In genomic region chr20:35491823-35492222, GRCh38 we compare ENCODE assay signal across 20 cellular contexts. TPM values are rescaled to one million over a fixed set of nuclear protein-coding genes. Genes with fewer than 3 reads are reported as not detected.
DNase-seq lines count a peak whose midpoint lies in the region; ATAC-seq, FAIRE-seq and TF ChIP-seq lines count a peak whose summit lies in the region.
"Had no signal": no experiment of that assay in that cellular context is flagged by ENCODE, and none has a peak within 500 bp of the region (broad histone marks: within the 10 kb centered on the region; RNA-seq: fewer than 3 reads in every experiment).

No MANE protein-coding gene starts in this region.

- H3K36me3 ChIP-seq in DND-41 (ENCODE audit: insufficient read depth, low read length) = peaks cover 89% of the 10 kb centered on the region
- peaks cover 56% of the 10 kb centered on the region for H3K36me3 ChIP-seq in IMR-90 (ENCODE audit: control insufficient read depth, insufficient read depth, low read length)

- no peak overlapping the region for H2BK5ac ChIP-seq in IMR-90 (ENCODE audit: low read depth, low read length, poor library complexity, severe bottlenecking)

- no peaks in the 10 kb centered on the region for H4K20me1 ChIP-seq in DND-41 (ENCODE audit: insufficient read depth, low read length)
- H4K20me1 ChIP-seq in IMR-90 (ENCODE audit: insufficient read depth, low read length) = no peaks in the 10 kb centered on the region

- peaks cover 35 to 64% of the 10 kb centered on the region in 2 donors for H3K36me3 Mint-ChIP-seq in activated naive CD4-positive, alpha-beta T cell treated with anti-CD3 and anti-CD28 coated beads, Interleukin-2, amount 50 U/mL, for 72 hours

- H3K27me3 ChIP-seq in DND-41 (ENCODE audit: insufficient read depth, low read length, poor library complexity) (no peaks in the 10 kb centered on the region), IMR-90 (ENCODE audit: control insufficient read depth, insufficient read depth, low read length) (no peaks in the 10 kb centered on the region)
- H3K27me3 ChIP-seq: hepatocyte had no signal

- TF ChIP-seq RAD21 in IMR-90 (IDR thresholded peaks at IDR 0.05; ENCODE audit: low read length) = no peak

- no peak overlapping the region for H3K18ac ChIP-seq in IMR-90 (ENCODE audit: low read depth, low read length)

- FAIRE-seq in RCC 7860 (lab: Jason Lieb, UNC) = no peak
- FAIRE-seq: K562 had no signal

- H4K91ac ChIP-seq in IMR-90 (ENCODE audit: insufficient read depth, low read depth, low read length) = no peak overlapping the region

- H2BK120ac ChIP-seq in IMR-90 (ENCODE audit: low read depth, low read length) = no peak overlapping the region

- dilution Hi-C loops in IMR-90 (cut with HindIII; ENCODE audit: low sequenced_read_pairs, unreplicated experiment) = no loop called here

- BruUV-seq in IMR-90 (replicated peaks; lab: Mats Ljungman, UMichigan) = no TSS peak

- intact Hi-C loops in IMR-90 (cut with micrococcal nuclease) = no loop called here

- no peak overlapping the region for H3K4ac ChIP-seq in IMR-90 (ENCODE audit: low read depth, low read length)

- H3K4me3 ChIP-seq in DND-41 (ENCODE audit: low read depth in 1 of 2, low read length in 2 of 2) (peak overlapping the region in 1 of 2 experiments; percentile 73; a peak in 1 of 4 replicates), IMR-90 (ENCODE audit: insufficient read depth, low read depth, low read length) (no peak overlapping the region)
- H3K4me3 ChIP-seq: GM23248, hepatocyte, K562 had no signal

- H2AK9ac ChIP-seq in IMR-90 (replicated peaks; ENCODE audit: low read depth, low read length, poor library complexity) = no peak overlapping the region

- CTCF ChIA-PET in IMR-90 (lab: Yijun Ruan, JAX) = no interaction called here

- DNase-seq in DND-41 (no peak), IMR-90 (peak; percentile 18), myocyte (ENCODE audit: low read depth) (peak; percentile 50), AML-193 (lab: John Stamatoyannopoulos, UW) (no peak), activated gamma-delta T cell (lab: John Stamatoyannopoulos, UW) (no peak), NCI-H2227 treated with DMSO at 0.1 percent for 48 hours (lab: John Stamatoyannopoulos, UW) (no peak), RCC 7860 (ENCODE audit: low spot score) (no peak)
- no peak for DNase-seq in activated naive CD4-positive, alpha-beta T cell treated with anti-CD3 and anti-CD28 coated beads, Interleukin-2, amount 50 U/mL, for 72 hours (ENCODE audit: low spot score in 2 of 2)
- DNase-seq: activated CD4-positive, alpha-beta T cell treated with anti-CD3 and anti-CD28 coated beads, Interleukin-2, amount 50 U/mL, for 48 hours; cortex of kidney; GF-D8; GM23248; NCI-H1436; NCI-H524 had no signal

- no peak overlapping the region for H3K23ac ChIP-seq in IMR-90 (ENCODE audit: low read depth, low read length)

- peak overlapping the region; percentile 94 to 100 for H3K27ac Mint-ChIP-seq in activated naive CD4-positive, alpha-beta T cell treated with anti-CD3 and anti-CD28 coated beads, Interleukin-2, amount 50 U/mL, for 72 hours

- H3K9ac ChIP-seq in DND-41 (ENCODE audit: low read depth, low read length) (peak overlapping the region; percentile 76; the same call in 1 of the 2 replicates), IMR-90 (ENCODE audit: low read depth, low read length) (no peak overlapping the region)
- H3K9ac ChIP-seq: GM23248 had no signal

- no peak for TF ChIP-seq POLR2A in IMR-90 (IDR thresholded peaks at IDR 0.05; ENCODE audit: low read depth, low read length)

- POLR2A ChIA-PET in IMR-90 (lab: Charles Lee; ENCODE audit: unreplicated experiment) = no interaction called here

- H2BK20ac ChIP-seq in IMR-90 (ENCODE audit: low read depth, low read length) = no peak overlapping the region

- no peak overlapping the region for H2BK15ac ChIP-seq in IMR-90 (ENCODE audit: low read depth, low read length)

- H3K9me3 Mint-ChIP-seq in activated naive CD4-positive, alpha-beta T cell treated with anti-CD3 and anti-CD28 coated beads, Interleukin-2, amount 50 U/mL, for 72 hours = no peaks in the 10 kb centered on the region

- no peak for TF ChIP-seq CTCF in DND-41 (IDR thresholded peaks at IDR 0.05; ENCODE audit: borderline replicate concordance, extremely low read depth, low read length, poor library complexity, severe bottlenecking)
- TF ChIP-seq CTCF in IMR-90 (conservative IDR thresholded peaks at IDR 0.05; ENCODE audit: low read depth, low read length) = no peak

- H3K4me2 ChIP-seq in DND-41 (ENCODE audit: insufficient read depth, low read length) = peak overlapping the region; percentile 88
- no peak overlapping the region for H3K4me2 ChIP-seq in IMR-90 (ENCODE audit: low read depth, low read length)
- H3K4me2 ChIP-seq: hepatocyte had no signal

- H3K9me1 ChIP-seq in IMR-90 (ENCODE audit: insufficient read depth, low read length) = no peaks in the 10 kb centered on the region

- H2AK5ac ChIP-seq in IMR-90 (ENCODE audit: low read depth, low read length) = no peak overlapping the region

- 95% methylated on average over 4 of the region's 5 CpGs; no CpG with 5 or more reads in 1 of the 2 experiments for WGBS in IMR-90 (ENCODE audit: extremely low coverage in 2 of 2, insufficient read length in 1 of 2), 2 experiments

- peaks cover 53% of the 10 kb centered on the region for H3K79me2 ChIP-seq in DND-41 (ENCODE audit: insufficient read depth, low read length)
- H3K79me2 ChIP-seq: hepatocyte had no signal

- in situ Hi-C loops in IMR-90 (cut with MboI; ENCODE audit: low sequenced_read_pairs) = no loop called here

- peak overlapping the region; percentile 96 for H3K27ac ChIP-seq in DND-41 (ENCODE audit: low read length)
- no peak overlapping the region for H3K27ac ChIP-seq in IMR-90 (ENCODE audit: insufficient read depth, low read length)
- H3K27ac ChIP-seq: GM23248, hepatocyte had no signal

- no peak overlapping the region for H4K5ac ChIP-seq in IMR-90 (ENCODE audit: low read depth, low read length)

- ATAC-seq in DND-41 (ENCODE audit: insufficient read depth, low read depth) (no peak), IMR-90 (ENCODE audit: low read depth) (no peak)
- ATAC-seq in activated naive CD4-positive, alpha-beta T cell treated with anti-CD3 and anti-CD28 coated beads, Interleukin-2, amount 50 U/mL, for 72 hours = peak; percentile 38 to 58
- ATAC-seq: K562, left lobe of liver had no signal

- peaks cover 0 to 3% of the 10 kb centered on the region in 2 experiments; a peak in 2 of 4 replicates for H3K79me1 ChIP-seq in IMR-90 (ENCODE audit: low read depth in 1 of 2, low read length in 2 of 2)

- no peak overlapping the region for H3K14ac ChIP-seq in IMR-90 (replicated peaks; ENCODE audit: low read depth, low read length)

- H2AFZ ChIP-seq in DND-41 (ENCODE audit: low read depth, low read length) (no peak overlapping the region), IMR-90 (replicated peaks; ENCODE audit: low read length, poor library complexity) (no peak overlapping the region)
- H2AFZ ChIP-seq: GM23248, hepatocyte had no signal

- H3K4me1 ChIP-seq in DND-41 (ENCODE audit: insufficient read depth, low read length) (peaks cover 38% of the 10 kb centered on the region), IMR-90 (ENCODE audit: control insufficient read depth, insufficient read depth, low read length) (no peaks in the 10 kb centered on the region)

- no peak overlapping the region for H3K56ac ChIP-seq in IMR-90 (ENCODE audit: extremely low read depth, insufficient read depth, low read length)

- no peaks in the 10 kb centered on the region for H3K9me3 ChIP-seq in DND-41 (ENCODE audit: insufficient read depth, low read length, severe bottlenecking)
- no peaks in the 10 kb centered on the region for H3K9me3 ChIP-seq in IMR-90 (ENCODE audit: control insufficient read depth, insufficient read depth, low read length)

- H4K8ac ChIP-seq in IMR-90 (ENCODE audit: low read depth in 2 of 2, low read length in 2 of 2) = no peak overlapping the region

TF ChIP-seq in IMR-90, 13 proteins besides CTCF, POLR2A, EP300 and RAD21 (continues in another document):
- TF ChIP-seq CEBPB (IDR thresholded peaks at IDR 0.05; ENCODE audit: low read depth, low read length) = no peak

RNA-seq across cellular contexts. Expression of gene CEP250, which starts 36.4 kb away (rescaled TPM):
- total RNA-seq in IMR-90 (2012; rRNA removed) (35.1 and 38.3 TPM in 2 replicates), myocyte (28.9 and 37.6 TPM in 2 replicates)
- polyA plus RNA-seq in IMR-90 (2012; rRNA removed) = 22.7 and 23.9 TPM in 2 replicates
- polyA plus RNA-seq in IMR-90 (2012; cell fraction: cytosol; rRNA removed) = 8.2 and 10.3 TPM in 2 replicates
- 24.6 and 37.5 TPM in 2 replicates for polyA plus RNA-seq in IMR-90 (2012; cell fraction: nucleus; rRNA removed; ENCODE audit: low replicate concordance)
- 10 to 100 TPM; 62.5 to 74.7 TPM for total RNA-seq in activated naive CD4-positive, alpha-beta T cell treated with anti-CD3 and anti-CD28 coated beads, Interleukin-2, amount 50 U/mL, for 72 hours
- polyA plus RNA-seq in myocyte (2012) = 25.6 TPM

RNA-seq across cellular contexts. Expression of gene C20orf173, which starts 37.6 kb away (rescaled TPM):
- total RNA-seq in IMR-90 (2012; rRNA removed) (not detected in 2 replicates), myocyte (not detected in 2 replicates)
- not detected in 2 replicates for polyA plus RNA-seq in IMR-90 (2012; rRNA removed)
- polyA plus RNA-seq in IMR-90 (2012; cell fraction: cytosol; rRNA removed) = not detected in 2 replicates
- polyA plus RNA-seq in IMR-90 (2012; cell fraction: nucleus; rRNA removed; ENCODE audit: low replicate concordance) = not detected in 2 replicates
- not detected for total RNA-seq in activated naive CD4-positive, alpha-beta T cell treated with anti-CD3 and anti-CD28 coated beads, Interleukin-2, amount 50 U/mL, for 72 hours
- polyA plus RNA-seq in myocyte (2012) = not detected
- total RNA-seq: esophagus mucosa; GM23248; hepatocyte; K562; left lobe of liver; RPMI7951; T-helper 2 cell treated with Interferon-gamma antibody and Interleukin-4, amounts not matched to agents 100 ng/mL and 5 ng/mL, for 36 hours had no signal
- polyA plus RNA-seq: GM23248, hepatocyte, K562 had no signal

RNA-seq across cellular contexts. Expression of gene ERGIC3, which starts 50.1 kb away (rescaled TPM):
- total RNA-seq in IMR-90 (2012; rRNA removed) (438 and 487 TPM in 2 replicates), myocyte (169 and 210 TPM in 2 replicates)
- polyA plus RNA-seq in IMR-90 (2012; rRNA removed) = 434 and 437 TPM in 2 replicates
- 372 and 430 TPM in 2 replicates for polyA plus RNA-seq in IMR-90 (2012; cell fraction: cytosol; rRNA removed)
- polyA plus RNA-seq in IMR-90 (2012; cell fraction: nucleus; rRNA removed; ENCODE audit: low replicate concordance) = 321 and 334 TPM in 2 replicates
- 100 to 1,000 TPM; 132 to 150 TPM for total RNA-seq in activated naive CD4-positive, alpha-beta T cell treated with anti-CD3 and anti-CD28 coated beads, Interleukin-2, amount 50 U/mL, for 72 hours
- polyA plus RNA-seq in myocyte (2012) = 335 TPM

RNA-seq across cellular contexts. Expression of gene GDF5, which starts 53.8 kb away (rescaled TPM):
- total RNA-seq in IMR-90 (2012; rRNA removed) (27.5 and 32.6 TPM in 2 replicates), myocyte (2.9 and 4.0 TPM in 2 replicates)
- 24.6 and 28.2 TPM in 2 replicates for polyA plus RNA-seq in IMR-90 (2012; rRNA removed)
- 22.5 and 55.7 TPM in 2 replicates for polyA plus RNA-seq in IMR-90 (2012; cell fraction: cytosol; rRNA removed)
- polyA plus RNA-seq in IMR-90 (2012; cell fraction: nucleus; rRNA removed; ENCODE audit: low replicate concordance) = 11.2 and 17.2 TPM in 2 replicates
- under 1 TPM in 1 of 2 donors, not detected in 1; 0.11 TPM for total RNA-seq in activated naive CD4-positive, alpha-beta T cell treated with anti-CD3 and anti-CD28 coated beads, Interleukin-2, amount 50 U/mL, for 72 hours
- 0.16 TPM for polyA plus RNA-seq in myocyte (2012)
- total RNA-seq: esophagus mucosa; K562; left lobe of liver; T-helper 2 cell treated with Interferon-gamma antibody and Interleukin-4, amounts not matched to agents 100 ng/mL and 5 ng/mL, for 36 hours had no signal

Comparison
In these comparisons a context has a peak if more than half of its experiments do, and no peak if none do; other contexts are left out.
1. ATAC-seq: peak in activated naive CD4-positive, alpha-beta T cell treated with anti-CD3 and anti-CD28 coated beads, Interleukin-2, amount 50 U/mL, for 72 hours (2 of 2); none in DND-41 (single experiment) and IMR-90 (single experiment).
2. DNase-seq: peak in IMR-90 (single experiment) and myocyte (single experiment); none in DND-41 (single experiment), activated naive CD4-positive, alpha-beta T cell treated with anti-CD3 and anti-CD28 coated beads, Interleukin-2, amount 50 U/mL, for 72 hours (0 of 2), AML-193 (0 of 2), activated gamma-delta T cell (single experiment), NCI-H2227 treated with DMSO at 0.1 percent for 48 hours (single experiment) and RCC 7860 (single experiment).